ENCODE assay signal across 3 cellular contexts in the genomic region with DNA sequence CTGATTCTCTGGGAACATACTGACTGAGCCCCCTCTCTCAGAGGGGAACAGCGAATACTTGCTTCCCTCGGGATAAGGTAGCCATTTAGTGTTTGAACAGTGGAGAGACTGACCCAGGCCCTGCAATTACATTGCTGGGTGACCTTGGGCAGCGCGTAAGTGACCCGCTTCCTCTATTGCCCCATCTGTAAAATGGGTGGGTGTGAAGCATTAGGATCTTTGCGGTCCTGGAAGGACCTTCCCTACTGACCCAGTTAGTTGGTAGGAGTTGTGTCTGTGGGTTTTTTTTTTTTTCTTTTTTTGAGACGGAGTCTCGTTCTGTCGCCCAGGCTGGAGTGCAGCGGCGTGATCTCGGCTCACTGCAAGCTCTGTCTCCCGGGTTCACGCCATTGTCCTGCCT.
TF ChIP-seq lines count a peak whose summit lies in the region.

No MANE protein-coding gene starts in this region.

TF ChIP-seq in SK-N-SH, 30 proteins besides CTCF, POLR2A, EP300 and RAD21:
- TF ChIP-seq RXRA (IDR thresholded peaks at IDR 0.05; ENCODE audit: borderline replicate concordance, low read depth) = no peak
- no peak for TF ChIP-seq GATA2 (CRISPR knock-in tag; IDR thresholded peaks at IDR 0.05)

TF ChIP-seq in SK-N-SH treated with all-trans-retinoic acid at 6 μM for 48 hours, 23 proteins besides CTCF, POLR2A, EP300 and RAD21:
- TF ChIP-seq RARB (CRISPR knock-in tag; IDR thresholded peaks at IDR 0.05) (no peak), CSDC2 (CRISPR knock-in tag; IDR thresholded peaks at IDR 0.05) (no peak), ZNF8 (CRISPR knock-in tag; IDR thresholded peaks at IDR 0.05) (no peak), ZFP30 (CRISPR knock-in tag; IDR thresholded peaks at IDR 0.05) (no peak), ZC3H10 (CRISPR knock-in tag; IDR thresholded peaks at IDR 0.05) (no peak), ISL1 (CRISPR knock-in tag; IDR thresholded peaks at IDR 0.05) (no peak), TOX (CRISPR knock-in tag; IDR thresholded peaks at IDR 0.05; ENCODE audit: borderline replicate concordance) (no peak), BACH2 (CRISPR knock-in tag; IDR thresholded peaks at IDR 0.05; ENCODE audit: borderline replicate concordance) (no peak)
- TF ChIP-seq, protein P1, sequence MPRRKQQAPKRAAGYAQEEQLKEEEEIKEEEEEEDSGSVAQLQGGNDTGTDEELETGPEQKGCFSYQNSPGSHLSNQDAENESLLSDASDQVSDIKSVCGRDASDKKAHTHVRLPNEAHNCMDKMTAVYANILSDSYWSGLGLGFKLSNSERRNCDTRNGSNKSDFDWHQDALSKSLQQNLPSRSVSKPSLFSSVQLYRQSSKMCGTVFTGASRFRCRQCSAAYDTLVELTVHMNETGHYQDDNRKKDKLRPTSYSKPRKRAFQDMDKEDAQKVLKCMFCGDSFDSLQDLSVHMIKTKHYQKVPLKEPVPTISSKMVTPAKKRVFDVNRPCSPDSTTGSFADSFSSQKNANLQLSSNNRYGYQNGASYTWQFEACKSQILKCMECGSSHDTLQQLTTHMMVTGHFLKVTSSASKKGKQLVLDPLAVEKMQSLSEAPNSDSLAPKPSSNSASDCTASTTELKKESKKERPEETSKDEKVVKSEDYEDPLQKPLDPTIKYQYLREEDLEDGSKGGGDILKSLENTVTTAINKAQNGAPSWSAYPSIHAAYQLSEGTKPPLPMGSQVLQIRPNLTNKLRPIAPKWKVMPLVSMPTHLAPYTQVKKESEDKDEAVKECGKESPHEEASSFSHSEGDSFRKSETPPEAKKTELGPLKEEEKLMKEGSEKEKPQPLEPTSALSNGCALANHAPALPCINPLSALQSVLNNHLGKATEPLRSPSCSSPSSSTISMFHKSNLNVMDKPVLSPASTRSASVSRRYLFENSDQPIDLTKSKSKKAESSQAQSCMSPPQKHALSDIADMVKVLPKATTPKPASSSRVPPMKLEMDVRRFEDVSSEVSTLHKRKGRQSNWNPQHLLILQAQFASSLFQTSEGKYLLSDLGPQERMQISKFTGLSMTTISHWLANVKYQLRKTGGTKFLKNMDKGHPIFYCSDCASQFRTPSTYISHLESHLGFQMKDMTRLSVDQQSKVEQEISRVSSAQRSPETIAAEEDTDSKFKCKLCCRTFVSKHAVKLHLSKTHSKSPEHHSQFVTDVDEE (CRISPR knock-in tag; IDR thresholded peaks at IDR 0.05) = no peak

TF ChIP-seq in K562, 482 proteins besides CTCF, POLR2A, EP300 and RAD21 (continues in another document):
- TF ChIP-seq KLF16 (IDR thresholded peaks at IDR 0.05) (no peak), TEAD4 (IDR thresholded peaks at IDR 0.05; ENCODE audit: low read length) (0 out of 2 replicates have a peak, but pooled peaks have one; percentile 9), TEAD4 (CRISPR knock-in tag; IDR thresholded peaks at IDR 0.05; ENCODE audit: borderline replicate concordance) (no peak), TRIM25 (IDR thresholded peaks at IDR 0.05; ENCODE audit: borderline replicate concordance) (no peak), ZNF277 (CRISPR knock-in tag; IDR thresholded peaks at IDR 0.05; ENCODE audit: borderline replicate concordance) (no peak), HOXB6 (CRISPR knock-in tag; IDR thresholded peaks at IDR 0.05; ENCODE audit: borderline replicate concordance) (no peak), ZNF354B (CRISPR knock-in tag; IDR thresholded peaks at IDR 0.05) (no peak), ETV6 (IDR thresholded peaks at IDR 0.05; ENCODE audit: borderline replicate concordance in 1 of 2, low read depth in 2 of 2, low read length in 1 of 2) (no peak), ETV6 (CRISPR knock-in tag; IDR thresholded peaks at IDR 0.05; ENCODE audit: borderline replicate concordance) (no peak), ZNF644 (tag; IDR thresholded peaks at IDR 0.05; ENCODE audit: low read depth) (no peak), SMAD4 (CRISPR knock-in tag; conservative IDR thresholded peaks at IDR 0.05) (peak; percentile 52; the same call in 1 of the 2 replicates), SOX6 (IDR thresholded peaks at IDR 0.05) (no peak), TAF7 (tag; IDR thresholded peaks at IDR 0.05) (no peak), ESRRA (IDR thresholded peaks at IDR 0.05; ENCODE audit: borderline replicate concordance, low read depth) (peak; percentile 99), NFIX (CRISPR knock-in tag; IDR thresholded peaks at IDR 0.05; ENCODE audit: low read depth) (no peak), KAT8 (IDR thresholded peaks at IDR 0.05; ENCODE audit: low read depth) (no peak), PHTF2 (CRISPR knock-in tag; IDR thresholded peaks at IDR 0.05) (no peak), HDGF (IDR thresholded peaks at IDR 0.05) (0 out of 2 replicates have a peak, but pooled peaks have one; percentile 49), FOXK2 (conservative IDR thresholded peaks at IDR 0.05 in 1 of 2, IDR thresholded peaks at IDR 0.05 in 1 of 2; ENCODE audit: low read depth in 2 of 2) (no peak), XRCC4 (IDR thresholded peaks at IDR 0.05; ENCODE audit: extremely low read depth, insufficient read depth, insufficient read length) (no peak), HDAC6 (IDR thresholded peaks at IDR 0.05; ENCODE audit: low read depth, low read length) (no peak), KLF1 (tag; IDR thresholded peaks at IDR 0.05) (no peak), SNIP1 (IDR thresholded peaks at IDR 0.05; ENCODE audit: low read depth) (no peak), ATF2 (CRISPR knock-in tag; IDR thresholded peaks at IDR 0.05) (no peak), ZNF445 (CRISPR knock-in tag; IDR thresholded peaks at IDR 0.05; ENCODE audit: low read depth) (no peak), PHF20 (IDR thresholded peaks at IDR 0.05; ENCODE audit: partially characterized antibody) (peak; percentile 35), TAF9B (IDR thresholded peaks at IDR 0.05; ENCODE audit: partially characterized antibody) (no peak), CHD1 (IDR thresholded peaks at IDR 0.05; ENCODE audit: low read length) (peak; percentile 39), SUPT5H (IDR thresholded peaks at IDR 0.05) (no peak), KAT7 (CRISPR knock-in tag; IDR thresholded peaks at IDR 0.05; ENCODE audit: borderline replicate concordance) (no peak), ZNF785 (CRISPR knock-in tag; IDR thresholded peaks at IDR 0.05) (no peak), BRF1 (IDR thresholded peaks at IDR 0.05; ENCODE audit: borderline replicate concordance, extremely low read depth, insufficient read length) (no peak), HDAC2 (IDR thresholded peaks at IDR 0.05) (peak; percentile 96), SMAD2 (IDR thresholded peaks at IDR 0.05; ENCODE audit: low read depth, low read length) (no peak), SMARCA5 (IDR thresholded peaks at IDR 0.05) (peak; percentile 85), LCOR (CRISPR knock-in tag; IDR thresholded peaks at IDR 0.05) (no peak), RBM34 (IDR thresholded peaks at IDR 0.05; ENCODE audit: borderline replicate concordance, insufficient read depth, low read length) (no peak), BCOR (IDR thresholded peaks at IDR 0.05) (peak; percentile 99), DMBX1 (CRISPR knock-in tag; IDR thresholded peaks at IDR 0.05; ENCODE audit: borderline replicate concordance) (peak; percentile 28; the same call in 1 of the 2 replicates), SRSF7 (optimal IDR thresholded peaks at IDR 0.05; ENCODE audit: low read depth, low read length) (no peak), CBX2 (IDR thresholded peaks at IDR 0.05; ENCODE audit: insufficient read depth, low read length, poor library complexity, severe bottlenecking) (no peak), RBM25 (IDR thresholded peaks at IDR 0.05; ENCODE audit: low read depth, low read length, severe bottlenecking) (peak; percentile 78), ZNF12 (CRISPR knock-in tag; IDR thresholded peaks at IDR 0.05) (no peak), KLF6 (CRISPR knock-in tag; IDR thresholded peaks at IDR 0.05; ENCODE audit: borderline replicate concordance) (no peak), THRAP3 (IDR thresholded peaks at IDR 0.05; ENCODE audit: borderline replicate concordance) (no peak), LEF1 (IDR thresholded peaks at IDR 0.05) (no peak), ZNF584 (CRISPR knock-in tag; IDR thresholded peaks at IDR 0.05; ENCODE audit: low read depth) (no peak), HDAC8 (tag; IDR thresholded peaks at IDR 0.05) (no peak), SREBF1 (IDR thresholded peaks at IDR 0.05; ENCODE audit: borderline replicate concordance, low read depth, low read length) (no peak), SREBF2 (CRISPR knock-in tag; IDR thresholded peaks at IDR 0.05) (no peak), MAZ (CRISPR knock-in tag; conservative IDR thresholded peaks at IDR 0.05 in 1 of 2, IDR thresholded peaks at IDR 0.05 in 1 of 2) (0 out of 4 replicates have a peak, but pooled peaks of 1 of the 2 experiments have one; percentile 1), TCF3 (CRISPR knock-in tag; IDR thresholded peaks at IDR 0.05) (no peak), ARNT (IDR thresholded peaks at IDR 0.05) (no peak), ZNF740 (CRISPR knock-in tag; IDR thresholded peaks at IDR 0.05) (no peak), ZNF740 (tag; IDR thresholded peaks at IDR 0.05) (0 out of 4 replicates have a peak, but pooled peaks of 1 of the 2 experiments have one; percentile 18), GTF2A2 (tag; IDR thresholded peaks at IDR 0.05) (no peak), KLF10 (CRISPR knock-in tag; IDR thresholded peaks at IDR 0.05) (no peak), BRD9 (IDR thresholded peaks at IDR 0.05; ENCODE audit: low read depth, partially characterized antibody) (peak; percentile 30), STAG1 (CRISPR knock-in tag; IDR thresholded peaks at IDR 0.05; ENCODE audit: borderline replicate concordance) (no peak), ZNF830 (CRISPR knock-in tag; IDR thresholded peaks at IDR 0.05) (no peak), ZNF232 (CRISPR knock-in tag; IDR thresholded peaks at IDR 0.05) (no peak), MTA2 (IDR thresholded peaks at IDR 0.05; ENCODE audit: low read depth) (no peak), ILK (tag; IDR thresholded peaks at IDR 0.05; ENCODE audit: borderline replicate concordance, low read depth) (no peak), RAD51 (IDR thresholded peaks at IDR 0.05; ENCODE audit: borderline replicate concordance, low read depth) (no peak), BHLHE40 (IDR thresholded peaks at IDR 0.05; ENCODE audit: low read length) (no peak), SIN3A (IDR thresholded peaks at IDR 0.05; ENCODE audit: borderline replicate concordance in 2 of 2, control insufficient read depth in 1 of 2, low read depth in 2 of 2, low read length in 2 of 2) (no peak), USF2 (CRISPR knock-in tag; IDR thresholded peaks at IDR 0.05) (no peak), SNRNP70 (optimal IDR thresholded peaks at IDR 0.05; ENCODE audit: low read depth, low read length) (no peak)
- TF ChIP-seq, protein P2, sequence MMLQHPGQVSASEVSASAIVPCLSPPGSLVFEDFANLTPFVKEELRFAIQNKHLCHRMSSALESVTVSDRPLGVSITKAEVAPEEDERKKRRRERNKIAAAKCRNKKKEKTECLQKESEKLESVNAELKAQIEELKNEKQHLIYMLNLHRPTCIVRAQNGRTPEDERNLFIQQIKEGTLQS (IDR thresholded peaks at IDR 0.05) = no peak
- TF ChIP-seq, protein P2 (CRISPR knock-in tag; conservative IDR thresholded peaks at IDR 0.05) = no peak
